9 cellular contexts compared by ENCODE assay signal in the genomic region with DNA sequence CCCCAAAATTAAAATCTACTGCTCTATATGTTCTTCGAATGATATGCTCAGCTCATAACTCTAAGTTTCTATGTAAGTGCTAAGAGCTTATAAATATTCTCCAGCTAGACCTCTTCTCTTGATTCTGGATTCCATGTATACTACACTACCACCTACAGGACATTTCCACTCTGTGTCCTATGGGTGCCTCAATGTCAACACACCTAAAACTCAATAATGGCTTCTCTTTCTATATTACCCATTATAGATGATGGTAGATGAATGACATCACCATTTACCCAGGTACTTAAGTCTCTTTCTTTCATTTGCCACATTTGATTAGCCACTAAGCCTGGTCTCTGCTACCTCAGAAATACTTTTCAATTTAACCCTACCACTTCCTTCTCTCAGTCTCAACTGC. TPM values are rescaled to one million over a fixed set of nuclear protein-coding genes. Genes with fewer than 3 reads are reported as not detected.
DNase-seq lines count a peak whose midpoint lies in the region; ATAC-seq and TF ChIP-seq lines count a peak whose summit lies in the region.
"Had no signal": no experiment of that assay in that cellular context is flagged by ENCODE, and none has a peak within 500 bp of the region (broad histone marks: within the 10 kb centered on the region; RNA-seq: fewer than 3 reads in every experiment).

No MANE protein-coding gene starts in this region.

- no peak overlapping the region for H3K27ac Mint-ChIP-seq in activated naive CD4-positive, alpha-beta T cell treated with anti-CD3 and anti-CD28 coated beads for 36 hours
- H3K27ac Mint-ChIP-seq: activated CD4-positive, alpha-beta memory T cell treated with anti-CD3 and anti-CD28 coated beads for 36 hours had no signal

- DNase-seq in DMS53 (lab: John Stamatoyannopoulos, UW) (peak; percentile 65), HT-29 (ENCODE audit: low spot score) (peak; percentile 43), SW480 (ENCODE audit: low spot score) (peak; percentile 54), kidney epithelial cell (ENCODE audit: low read depth) (no peak)
- DNase-seq in activated CD4-positive, alpha-beta T cell treated with anti-CD3 and anti-CD28 coated beads for 48 hours, result no peak
- DNase-seq in activated naive CD4-positive, alpha-beta T cell treated with anti-CD3 and anti-CD28 coated beads for 36 hours, result no peak
- DNase-seq: activated CD4-positive, alpha-beta memory T cell treated with anti-CD3 and anti-CD28 coated beads for 36 hours had no signal

- no peaks in the 10 kb centered on the region for H3K27me3 Mint-ChIP-seq in activated naive CD4-positive, alpha-beta T cell treated with anti-CD3 and anti-CD28 coated beads for 36 hours (ENCODE audit: low read depth)
- H3K27me3 Mint-ChIP-seq: activated CD4-positive, alpha-beta memory T cell treated with anti-CD3 and anti-CD28 coated beads for 36 hours had no signal

- no peak overlapping the region for H3K4me3 ChIP-seq in kidney epithelial cell (ENCODE audit: low read depth, low read length)

- H3K4me3 Mint-ChIP-seq in activated naive CD4-positive, alpha-beta T cell treated with anti-CD3 and anti-CD28 coated beads for 36 hours, result no peak overlapping the region
- H3K4me3 Mint-ChIP-seq: activated CD4-positive, alpha-beta memory T cell treated with anti-CD3 and anti-CD28 coated beads for 36 hours had no signal

- no peaks in the 10 kb centered on the region for H3K9me3 Mint-ChIP-seq in activated naive CD4-positive, alpha-beta T cell treated with anti-CD3 and anti-CD28 coated beads for 36 hours

- CTCF ChIA-PET in activated naive CD4-positive, alpha-beta T cell treated with anti-CD3 and anti-CD28 coated beads for 36 hours (lab: Charles Lee), result interaction anchor here (0.6 to 2.1 kb wide), 6 partner anchors 13 to 816 kb away, joined by 3 to 9 read pairs (median 4); no protein-coding TSS in a partner anchor

- TF ChIP-seq CTCF in kidney epithelial cell (IDR thresholded peaks at IDR 0.05; ENCODE audit: insufficient read depth, low read length, poor library complexity, severe bottlenecking), result peak; percentile 30

- H3K36me3 Mint-ChIP-seq in activated naive CD4-positive, alpha-beta T cell treated with anti-CD3 and anti-CD28 coated beads for 36 hours (ENCODE audit: low read depth), result no peaks in the 10 kb centered on the region

- ATAC-seq in HG03457 (IDR thresholded peaks at IDR 0.05; ENCODE audit: unreplicated experiment) (no peak), GM18907 (IDR thresholded peaks at IDR 0.05; ENCODE audit: unreplicated experiment) (no peak)

- intact Hi-C loops in activated naive CD4-positive, alpha-beta T cell treated with anti-CD3 and anti-CD28 coated beads for 36 hours (cut with micrococcal nuclease), result loop anchor here (1.0 kb wide), 3 partner anchors 87 to 238 kb away; a partner anchor contains a TSS

- no peaks in the 10 kb centered on the region for H3K36me3 ChIP-seq in kidney epithelial cell (ENCODE audit: control insufficient read depth, insufficient read depth, low read length)

- H3K27me3 ChIP-seq in kidney epithelial cell (ENCODE audit: control insufficient read depth, insufficient read depth, low read length), result no peaks in the 10 kb centered on the region

- H3K4me1 Mint-ChIP-seq in activated naive CD4-positive, alpha-beta T cell treated with anti-CD3 and anti-CD28 coated beads for 36 hours (ENCODE audit: low read depth), result peaks cover 4% of the 10 kb centered on the region

RNA-seq across cellular contexts. Expression of a gene that starts 41.3 kb away (rescaled TPM):
- 0.81 and 1.4 TPM in 2 replicates for total RNA-seq in HT-29 (2014; rRNA removed; shearing (Covaris generic))
- total RNA-seq in kidney epithelial cell, result 2.9 and 4.7 TPM in 2 replicates
- total RNA-seq in activated naive CD4-positive, alpha-beta T cell treated with anti-CD3 and anti-CD28 coated beads for 36 hours, result 1 to 10 TPM; 1.4 to 1.5 TPM

Comparison
In these comparisons a context has a peak if more than half of its experiments do, and no peak if none do; other contexts are left out.
1. DNase-seq: peak in DMS53 (single experiment), HT-29 (single experiment) and SW480 (single experiment); none in kidney epithelial cell (single experiment), activated CD4-positive, alpha-beta T cell treated with anti-CD3 and anti-CD28 coated beads for 48 hours (single experiment) and activated naive CD4-positive, alpha-beta T cell treated with anti-CD3 and anti-CD28 coated beads for 36 hours (single experiment).